8 cellular contexts compared by ENCODE assay signal in the genomic region with DNA sequence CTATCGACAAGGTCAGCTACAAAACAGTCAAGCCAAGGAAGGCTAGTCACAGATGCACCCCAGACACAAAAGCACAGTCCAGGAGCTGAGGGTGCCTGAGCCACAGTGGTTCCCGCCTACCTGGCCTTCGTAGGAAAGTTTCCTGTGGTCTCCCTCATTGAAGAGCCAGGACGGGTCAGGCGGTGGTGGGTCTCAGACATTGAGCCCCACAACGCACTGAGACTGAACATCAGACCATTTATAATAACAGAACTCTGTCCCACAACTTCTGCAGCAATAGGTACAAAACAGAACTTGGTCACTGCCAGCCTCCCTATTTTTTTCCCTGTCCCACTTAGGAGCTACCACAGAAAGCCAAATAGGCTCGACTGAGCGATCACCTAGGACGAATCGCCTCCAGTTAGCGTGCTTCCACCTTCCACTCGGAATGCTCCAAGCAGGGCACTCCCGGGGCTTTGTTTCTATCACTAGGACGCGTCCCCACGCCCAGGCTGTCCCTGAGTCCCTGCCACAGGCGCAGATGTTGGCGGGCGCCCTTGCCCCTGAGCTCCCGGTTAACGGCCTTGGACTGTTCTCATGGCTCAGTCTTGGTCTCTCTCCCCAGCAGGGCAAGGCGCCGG. TPM values are rescaled to one million over a fixed set of nuclear protein-coding genes. Genes with fewer than 3 reads are reported as not detected.
DNase-seq lines count a peak whose midpoint lies in the region; ATAC-seq, FAIRE-seq and TF ChIP-seq lines count a peak whose summit lies in the region.

No MANE protein-coding gene starts in this region.

- no peaks in the 10 kb centered on the region for H3K9me1 ChIP-seq in endothelial cell of umbilical vein (replicated peaks; ENCODE audit: control insufficient read depth, extremely low read depth, insufficient read depth, low read length)

- H3K36me3 ChIP-seq in OCI-LY1 (ENCODE audit: insufficient read depth, low read length), result peaks cover 34% of the 10 kb centered on the region
- H3K36me3 ChIP-seq in endothelial cell of umbilical vein (ENCODE audit: control insufficient read depth in 2 of 2, extremely low read depth in 1 of 2, insufficient read depth in 2 of 2, low read length in 2 of 2), result peaks cover 7 to 16% of the 10 kb centered on the region in 2 experiments
- peaks cover 9% of the 10 kb centered on the region for H3K36me3 ChIP-seq in neural cell (ENCODE audit: insufficient read depth, low read length)

- TF ChIP-seq RAD21 in neural cell (conservative IDR thresholded peaks at IDR 0.05), result no peak

- H3F3A ChIP-seq in OCI-LY1 (ENCODE audit: insufficient read depth, low read length) (no peaks in the 10 kb centered on the region), neural cell (ENCODE audit: insufficient read depth, low read length, poor library complexity, severe bottlenecking) (no peaks in the 10 kb centered on the region)

- H3K9me3 ChIP-seq in OCI-LY1 (ENCODE audit: low read length), result peaks cover 8% of the 10 kb centered on the region
- H3K9me3 ChIP-seq in endothelial cell of umbilical vein (replicated peaks; ENCODE audit: control insufficient read depth, insufficient read depth, low read length), result no peaks in the 10 kb centered on the region
- H3K9me3 ChIP-seq in neural cell (ENCODE audit: low read length), result peaks cover 30% of the 10 kb centered on the region

- no peak for TF ChIP-seq POLR2A in endothelial cell of umbilical vein (IDR thresholded peaks at IDR 0.05; ENCODE audit: low read depth, low read length)

- dilution Hi-C loops in endothelial cell of umbilical vein (cut with MboI; ENCODE audit: extremely low pct_ligation_motif_present, low sequenced_read_pairs), result no loop called here

- H2AFZ ChIP-seq in OCI-LY1 (ENCODE audit: low read length) (0 out of 2 replicates have a peak overlapping the region, but pooled peaks have one; percentile 29), endothelial cell of umbilical vein (ENCODE audit: low read depth, low read length) (peak overlapping the region; percentile 91), neural cell (ENCODE audit: low read depth, low read length) (peak overlapping the region; percentile 56)

- H3K27ac ChIP-seq in OCI-LY1 (ENCODE audit: low read depth, low read length, poor library complexity, severe bottlenecking) (peak overlapping the region; percentile 67), endothelial cell of umbilical vein (ENCODE audit: insufficient read depth, low read depth, low read length) (peak overlapping the region; percentile 42), neural cell (ENCODE audit: low read length) (peak overlapping the region; percentile 68)

- no peak for FAIRE-seq in endothelial cell of umbilical vein (lab: Jason Lieb, UNC)

- no peak for TF ChIP-seq EP300 in neural cell (conservative IDR thresholded peaks at IDR 0.05; ENCODE audit: poor library complexity, severe bottlenecking)

- no peak for ATAC-seq in HG03196 (IDR thresholded peaks at IDR 0.05; ENCODE audit: unreplicated experiment)

- H3K79me2 ChIP-seq in OCI-LY1 (ENCODE audit: insufficient read depth, low read length) (no peaks in the 10 kb centered on the region), endothelial cell of umbilical vein (ENCODE audit: control insufficient read depth, insufficient read depth, low read length) (peaks cover 25% of the 10 kb centered on the region), neural cell (replicated peaks; ENCODE audit: insufficient read depth, low read length) (no peaks in the 10 kb centered on the region)

- CTCF ChIA-PET in endothelial cell of umbilical vein (lab: Charles Lee), result interaction anchor here (0.6 to 2.4 kb wide), 9 partner anchors 9 to 84 kb away, joined by 3 to 11 read pairs (median 4); a partner anchor contains a TSS

- H3K27me3 ChIP-seq in OCI-LY1 (ENCODE audit: insufficient read depth, low read length) (no peaks in the 10 kb centered on the region), endothelial cell of umbilical vein (ENCODE audit: control insufficient read depth in 2 of 2, insufficient read depth in 2 of 2, low read length in 2 of 2) (no peaks in the 10 kb centered on the region), neural cell (ENCODE audit: insufficient read depth, low read depth, low read length) (no peaks in the 10 kb centered on the region)

- BruUV-seq in endothelial cell of umbilical vein (replicated peaks; lab: Mats Ljungman, UMichigan), result TSS peak; percentile 85

- peak in 2 of 3 experiments; percentile 27 to 35 for DNase-seq in NCI-H1417 (lab: John Stamatoyannopoulos, UW)
- DNase-seq in NCI-H1417 treated with DMSO at 0.1 percent for 48 hours (lab: John Stamatoyannopoulos, UW), result no peak
- no peak for DNase-seq in endothelial cell of umbilical vein (ENCODE audit: low read depth, low spot score)
- DNase-seq in putamen (ENCODE audit: low spot score), result no peak
- no peak for DNase-seq in GM19238 (ENCODE audit: insufficient read length, low spot score)

- intact Hi-C loops in endothelial cell of umbilical vein (cut with micrococcal nuclease), result loop anchor here (1.0 to 2.0 kb wide), 8 partner anchors 50 to 291 kb away; a partner anchor contains a TSS

- no peaks in the 10 kb centered on the region for H4K20me1 ChIP-seq in OCI-LY1 (ENCODE audit: insufficient read depth, low read length)
- H4K20me1 ChIP-seq in endothelial cell of umbilical vein (replicated peaks; ENCODE audit: control insufficient read depth, extremely low read depth, insufficient read depth, low read length), result no peaks in the 10 kb centered on the region
- H4K20me1 ChIP-seq in neural cell (ENCODE audit: insufficient read depth), result no peaks in the 10 kb centered on the region

- peak overlapping the region; percentile 74 for H3K4me3 ChIP-seq in OCI-LY1 (ENCODE audit: low read depth, low read length, poor library complexity, severe bottlenecking)
- peak overlapping the region; percentile 53 to 66 (median 61) for H3K4me3 ChIP-seq in endothelial cell of umbilical vein (replicated peaks in 1 of 3; ENCODE audit: insufficient read depth in 1 of 3, low read depth in 1 of 3, low read length in 3 of 3)
- H3K4me3 ChIP-seq in neural cell (ENCODE audit: low read length), result peak overlapping the region; percentile 72

- peaks cover 12% of the 10 kb centered on the region for H3K4me1 ChIP-seq in OCI-LY1 (ENCODE audit: insufficient read depth, low read length, severe bottlenecking)
- peaks cover 10% of the 10 kb centered on the region for H3K4me1 ChIP-seq in endothelial cell of umbilical vein (ENCODE audit: control insufficient read depth, extremely low read depth, insufficient read depth, low read length)

- POLR2A ChIA-PET in endothelial cell of umbilical vein (lab: Charles Lee), result interaction anchor here (1.5 kb wide), 1 partner anchor 77 kb away, joined by 5 read pairs; a partner anchor contains a TSS

- no peaks in the 10 kb centered on the region for H3K9me2 ChIP-seq in OCI-LY1 (ENCODE audit: low read depth, low read length)
- no peaks in the 10 kb centered on the region for H3K9me2 ChIP-seq in neural cell (ENCODE audit: insufficient read depth, low read length)

- H3K9ac ChIP-seq in OCI-LY1 (ENCODE audit: low read length), result peak overlapping the region; percentile 82
- peak overlapping the region; percentile 68 for H3K9ac ChIP-seq in endothelial cell of umbilical vein (replicated peaks; ENCODE audit: extremely low read depth, insufficient read depth, low read length)
- peak overlapping the region; percentile 66 for H3K9ac ChIP-seq in neural cell (ENCODE audit: low read length)

- TF ChIP-seq CTCF in OCI-LY1 (IDR thresholded peaks at IDR 0.05; ENCODE audit: low read length) (no peak), endothelial cell of umbilical vein (IDR thresholded peaks at IDR 0.05; ENCODE audit: extremely low read depth in 1 of 2, insufficient read depth in 1 of 2, low read depth in 1 of 2, low read length in 2 of 2) (no peak), neural cell (IDR thresholded peaks at IDR 0.05; ENCODE audit: poor library complexity, severe bottlenecking) (no peak)

- peak overlapping the region; percentile 77 for H3K4me2 ChIP-seq in OCI-LY1 (ENCODE audit: low read length)
- H3K4me2 ChIP-seq in endothelial cell of umbilical vein (ENCODE audit: insufficient read depth, low read length), result peak overlapping the region; percentile 72
- H3K4me2 ChIP-seq in neural cell (ENCODE audit: low read length), result no peak overlapping the region

RNA-seq across cellular contexts. Expression of a gene that starts 0.6 kb away (rescaled TPM):
- total RNA-seq in endothelial cell of umbilical vein, result 39.3 and 45.4 TPM in 2 replicates
- polyA plus RNA-seq in endothelial cell of umbilical vein (33.4 and 36.1 TPM in 2 replicates), neural cell (22.7 and 50.1 TPM in 2 replicates)
- polyA plus RNA-seq in endothelial cell of umbilical vein (2011; cell fraction: cytosol; rRNA removed), result 33.3 and 35.8 TPM in 2 replicates
- polyA plus RNA-seq in endothelial cell of umbilical vein (2011; cell fraction: nucleus; rRNA removed), result 33.5 and 40.7 TPM in 2 replicates
- 30.9 and 36.6 TPM in 2 replicates for polyA plus RNA-seq in endothelial cell of umbilical vein (2012)
- polyA minus RNA-seq in endothelial cell of umbilical vein (62.0 and 68.9 TPM in 2 replicates), neural cell (32.6 and 35.1 TPM in 2 replicates)
- 29.5 TPM for polyA minus RNA-seq in endothelial cell of umbilical vein (2011; cell fraction: cytosol; rRNA and poly(A)+ RNA removed)
- polyA minus RNA-seq in endothelial cell of umbilical vein (2011; cell fraction: nucleus; rRNA and poly(A)+ RNA removed), result 44.2 and 49.2 TPM in 2 replicates

RNA-seq across cellular contexts. Expression of a gene that starts 45.2 kb away (rescaled TPM):
- 18.3 and 18.8 TPM in 2 replicates for total RNA-seq in endothelial cell of umbilical vein
- polyA plus RNA-seq in endothelial cell of umbilical vein (9.1 and 10.1 TPM in 2 replicates), neural cell (46.4 and 47.2 TPM in 2 replicates)
- polyA plus RNA-seq in endothelial cell of umbilical vein (2011; cell fraction: cytosol; rRNA removed), result 10.5 and 13.3 TPM in 2 replicates
- 34.9 and 35.3 TPM in 2 replicates for polyA plus RNA-seq in endothelial cell of umbilical vein (2011; cell fraction: nucleus; rRNA removed)
- polyA plus RNA-seq in endothelial cell of umbilical vein (2012), result 13.7 and 14.3 TPM in 2 replicates
- polyA minus RNA-seq in endothelial cell of umbilical vein (19.1 and 22.6 TPM in 2 replicates), neural cell (57.5 and 67.4 TPM in 2 replicates)
- polyA minus RNA-seq in endothelial cell of umbilical vein (2011; cell fraction: cytosol; rRNA and poly(A)+ RNA removed), result 11.3 TPM
- 18.5 and 19.8 TPM in 2 replicates for polyA minus RNA-seq in endothelial cell of umbilical vein (2011; cell fraction: nucleus; rRNA and poly(A)+ RNA removed)

RNA-seq across cellular contexts. Expression of a gene that starts 50.7 kb away (rescaled TPM):
- total RNA-seq in endothelial cell of umbilical vein, result 6.3 and 6.8 TPM in 2 replicates
- polyA plus RNA-seq in endothelial cell of umbilical vein, result 3.7 and 4.0 TPM in 2 replicates
- polyA plus RNA-seq in endothelial cell of umbilical vein (2011; cell fraction: cytosol; rRNA removed), result 2.4 and 2.7 TPM in 2 replicates
- polyA plus RNA-seq in endothelial cell of umbilical vein (2011; cell fraction: nucleus; rRNA removed), result 9.2 and 10.2 TPM in 2 replicates
- 1.2 and 1.4 TPM in 2 replicates for polyA plus RNA-seq in endothelial cell of umbilical vein (2012)
- 12.1 and 12.5 TPM in 2 replicates for polyA minus RNA-seq in endothelial cell of umbilical vein
- 5.1 TPM for polyA minus RNA-seq in endothelial cell of umbilical vein (2011; cell fraction: cytosol; rRNA and poly(A)+ RNA removed)
- polyA minus RNA-seq in endothelial cell of umbilical vein (2011; cell fraction: nucleus; rRNA and poly(A)+ RNA removed), result 6.0 and 9.5 TPM in 2 replicates
- 5.5 and 6.4 TPM in 2 replicates for polyA plus RNA-seq in neural cell
- 26.8 and 29.9 TPM in 2 replicates for polyA minus RNA-seq in neural cell

Comparison
In these comparisons a context has a peak if more than half of its experiments do, and no peak if none do; other contexts are left out.
1. DNase-seq: peak in NCI-H1417 (2 of 3); none in NCI-H1417 treated with DMSO at 0.1 percent for 48 hours (single experiment), endothelial cell of umbilical vein (single experiment), putamen (single experiment) and GM19238 (single experiment).
2. H2AFZ ChIP-seq: peak in every context shown above with its lines; median percentile 91 in endothelial cell of umbilical vein; 56 in neural cell; 29 in OCI-LY1.
3. Peak in every context shown above with its lines, with median percentiles within 50 percentile points of each other: H3K27ac ChIP-seq, H3K4me3 ChIP-seq and H3K9ac ChIP-seq.